In genomic region chr15:67138946-67139855, GRCh38 we compare ENCODE assay signal across 11 cellular contexts.
DNase-seq lines count a peak whose midpoint lies in the region; ATAC-seq and TF ChIP-seq lines count a peak whose summit lies in the region.
"Had no signal": no experiment of that assay in that cellular context is flagged by ENCODE, and none has a peak within 500 bp of the region (broad histone marks: within the 10 kb centered on the region; RNA-seq: fewer than 3 reads in every experiment).

No MANE protein-coding gene starts in this region.

- peak overlapping the region; percentile 38 for H3K4me3 Mint-ChIP-seq in type B pancreatic cell
- no peak overlapping the region for H3K4me3 Mint-ChIP-seq in naive thymus-derived CD4-positive, alpha-beta T cell
- no peak overlapping the region for H3K4me3 Mint-ChIP-seq in T-helper 2 cell treated with Interferon-gamma antibody and Interleukin-4, amounts not matched to agents 5 μg/mL and 100 μg/mL, for 36 hours
- H3K4me3 Mint-ChIP-seq: activated naive CD8-positive, alpha-beta T cell had no signal

- H3K9me3 Mint-ChIP-seq in type B pancreatic cell, result no peaks in the 10 kb centered on the region
- no peaks in the 10 kb centered on the region for H3K9me3 Mint-ChIP-seq in naive thymus-derived CD4-positive, alpha-beta T cell
- H3K9me3 Mint-ChIP-seq in T-helper 2 cell treated with Interferon-gamma antibody and Interleukin-4, amounts not matched to agents 5 μg/mL and 100 μg/mL, for 36 hours, result no peaks in the 10 kb centered on the region

- ATAC-seq in left ventricle myocardium superior, result no peak
- ATAC-seq in naive thymus-derived CD4-positive, alpha-beta T cell, result no peak

- H3K4me3 ChIP-seq in colonic mucosa (no peak overlapping the region), muscle layer of duodenum (ENCODE audit: low read depth in 1 of 2, low read length in 2 of 2) (no peak overlapping the region)
- no peak overlapping the region for H3K4me3 ChIP-seq in naive thymus-derived CD4-positive, alpha-beta T cell (ENCODE audit: low read length)

- CTCF ChIA-PET in naive thymus-derived CD4-positive, alpha-beta T cell (lab: Charles Lee), result interaction anchor here (0.6 kb wide), 2 partner anchors 130 to 234 kb away, joined by 3 read pairs; no protein-coding TSS in a partner anchor

- H3K27ac ChIP-seq in colonic mucosa (peak overlapping the region; percentile 48), muscle layer of duodenum (ENCODE audit: low read length) (peak overlapping the region; percentile 69)
- H3K27ac ChIP-seq in naive thymus-derived CD4-positive, alpha-beta T cell (ENCODE audit: low read depth, low read length), result no peak overlapping the region
- H3K27ac ChIP-seq: C4-2B had no signal

- H3K27me3 ChIP-seq in colonic mucosa (no peaks in the 10 kb centered on the region), muscle layer of duodenum (ENCODE audit: low read depth, low read length) (no peaks in the 10 kb centered on the region)
- no peaks in the 10 kb centered on the region for H3K27me3 ChIP-seq in naive thymus-derived CD4-positive, alpha-beta T cell (ENCODE audit: control insufficient read depth in 2 of 2, insufficient read depth in 2 of 2, low read length in 2 of 2)

- H3K36me3 ChIP-seq in colonic mucosa (no peaks in the 10 kb centered on the region), muscle layer of duodenum (ENCODE audit: control insufficient read depth in 1 of 2, insufficient read depth in 2 of 2, low read length in 2 of 2) (no peaks in the 10 kb centered on the region)
- H3K36me3 ChIP-seq in naive thymus-derived CD4-positive, alpha-beta T cell (ENCODE audit: control insufficient read depth in 2 of 3, insufficient read depth in 3 of 3, low read length in 3 of 3), result no peaks in the 10 kb centered on the region

- peak overlapping the region in 1 of 2 donors; percentile 41 for H3K9ac ChIP-seq in colonic mucosa (ENCODE audit: low read depth in 2 of 2, low read length in 2 of 2)

- H3K4me1 Mint-ChIP-seq in type B pancreatic cell (ENCODE audit: unreplicated experiment), result peaks cover 80% of the 10 kb centered on the region
- peaks cover 43 to 94% (median 82%) of the 10 kb centered on the region in 7 donors for H3K4me1 Mint-ChIP-seq in naive thymus-derived CD4-positive, alpha-beta T cell
- H3K4me1 Mint-ChIP-seq in T-helper 2 cell treated with Interferon-gamma antibody and Interleukin-4, amounts not matched to agents 5 μg/mL and 100 μg/mL, for 36 hours (ENCODE audit: low read depth), result peaks cover 58% of the 10 kb centered on the region

- POLR2A ChIA-PET in naive thymus-derived CD4-positive, alpha-beta T cell (lab: Charles Lee), result interaction anchor here (1.5 kb wide), 1 partner anchor 11 kb away, joined by 5 read pairs; no protein-coding TSS in a partner anchor

- peak overlapping the region; percentile 28 for H3K27ac Mint-ChIP-seq in type B pancreatic cell
- peak overlapping the region in 2 of 9 donors; percentile 64 to 70 for H3K27ac Mint-ChIP-seq in naive thymus-derived CD4-positive, alpha-beta T cell
- no peak overlapping the region for H3K27ac Mint-ChIP-seq in T-helper 2 cell treated with Interferon-gamma antibody and Interleukin-4, amounts not matched to agents 5 μg/mL and 100 μg/mL, for 36 hours

- DNase-seq in cardiac septum (ENCODE audit: low spot score) (peak; percentile 29), left ventricle myocardium superior (no peak), colonic mucosa (no peak), type B pancreatic cell (ENCODE audit: extremely low spot score, unreplicated experiment) (no peak), HUDEP-2 (lab: John Stamatoyannopoulos, UW; ENCODE audit: unreplicated experiment in 76 of 76) (no peak)
- DNase-seq in naive thymus-derived CD4-positive, alpha-beta T cell, result no peak
- no peak for DNase-seq in T-helper 2 cell treated with Interferon-gamma antibody and Interleukin-4, amounts not matched to agents 5 μg/mL and 100 μg/mL, for 36 hours (ENCODE audit: low spot score)
- DNase-seq: NCI-H345 had no signal

- H3K27me3 Mint-ChIP-seq in type B pancreatic cell, result no peaks in the 10 kb centered on the region
- no peaks in the 10 kb centered on the region for H3K27me3 Mint-ChIP-seq in naive thymus-derived CD4-positive, alpha-beta T cell
- no peaks in the 10 kb centered on the region for H3K27me3 Mint-ChIP-seq in T-helper 2 cell treated with Interferon-gamma antibody and Interleukin-4, amounts not matched to agents 5 μg/mL and 100 μg/mL, for 36 hours (ENCODE audit: low read depth)
- H3K27me3 Mint-ChIP-seq: activated naive CD8-positive, alpha-beta T cell had no signal

- TF ChIP-seq CTCF in colonic mucosa (IDR thresholded peaks at IDR 0.05) (no peak), type B pancreatic cell (conservative IDR thresholded peaks at IDR 0.05) (no peak)

- intact Hi-C loops in cardiac septum (cut with DNase I) (no loop called here), left ventricle myocardium superior (cut with micrococcal nuclease) (no loop called here), colonic mucosa (cut with DNase I) (no loop called here)
- intact Hi-C loops in naive thymus-derived CD4-positive, alpha-beta T cell (cut with micrococcal nuclease), result loop anchor here in 1 of 2 donors (1.0 to 10.0 kb wide), 3 partner anchors 7 to 166 kb away; partner anchors contain the start of genes AAGAB and IQCH

- H3K9me3 ChIP-seq in colonic mucosa, result no peaks in the 10 kb centered on the region
- H3K9me3 ChIP-seq in muscle layer of duodenum (ENCODE audit: control insufficient read depth in 1 of 2, low read length in 2 of 2), result no peaks in the 10 kb centered on the region
- H3K9me3 ChIP-seq in naive thymus-derived CD4-positive, alpha-beta T cell (ENCODE audit: control insufficient read depth in 2 of 3, low read length in 3 of 3), result no peaks in the 10 kb centered on the region

- H3K36me3 Mint-ChIP-seq in type B pancreatic cell, result peaks cover 10% of the 10 kb centered on the region
- peaks cover 0 to 33% (median 4%) of the 10 kb centered on the region in 5 donors for H3K36me3 Mint-ChIP-seq in naive thymus-derived CD4-positive, alpha-beta T cell
- peaks cover 20% of the 10 kb centered on the region for H3K36me3 Mint-ChIP-seq in T-helper 2 cell treated with Interferon-gamma antibody and Interleukin-4, amounts not matched to agents 5 μg/mL and 100 μg/mL, for 36 hours (ENCODE audit: low read depth)

- H3K4me1 ChIP-seq in colonic mucosa (peaks cover 12% of the 10 kb centered on the region), muscle layer of duodenum (ENCODE audit: control insufficient read depth in 1 of 2, insufficient read depth in 2 of 2, low read length in 2 of 2) (peaks cover 50 to 64% of the 10 kb centered on the region in 2 donors)
- H3K4me1 ChIP-seq in naive thymus-derived CD4-positive, alpha-beta T cell (ENCODE audit: control insufficient read depth in 2 of 2, insufficient read depth in 2 of 2, low read length in 2 of 2), result peaks cover 28 to 38% of the 10 kb centered on the region in 2 donors
